1 cellular context compared by ENCODE assay signal in the genomic region with DNA sequence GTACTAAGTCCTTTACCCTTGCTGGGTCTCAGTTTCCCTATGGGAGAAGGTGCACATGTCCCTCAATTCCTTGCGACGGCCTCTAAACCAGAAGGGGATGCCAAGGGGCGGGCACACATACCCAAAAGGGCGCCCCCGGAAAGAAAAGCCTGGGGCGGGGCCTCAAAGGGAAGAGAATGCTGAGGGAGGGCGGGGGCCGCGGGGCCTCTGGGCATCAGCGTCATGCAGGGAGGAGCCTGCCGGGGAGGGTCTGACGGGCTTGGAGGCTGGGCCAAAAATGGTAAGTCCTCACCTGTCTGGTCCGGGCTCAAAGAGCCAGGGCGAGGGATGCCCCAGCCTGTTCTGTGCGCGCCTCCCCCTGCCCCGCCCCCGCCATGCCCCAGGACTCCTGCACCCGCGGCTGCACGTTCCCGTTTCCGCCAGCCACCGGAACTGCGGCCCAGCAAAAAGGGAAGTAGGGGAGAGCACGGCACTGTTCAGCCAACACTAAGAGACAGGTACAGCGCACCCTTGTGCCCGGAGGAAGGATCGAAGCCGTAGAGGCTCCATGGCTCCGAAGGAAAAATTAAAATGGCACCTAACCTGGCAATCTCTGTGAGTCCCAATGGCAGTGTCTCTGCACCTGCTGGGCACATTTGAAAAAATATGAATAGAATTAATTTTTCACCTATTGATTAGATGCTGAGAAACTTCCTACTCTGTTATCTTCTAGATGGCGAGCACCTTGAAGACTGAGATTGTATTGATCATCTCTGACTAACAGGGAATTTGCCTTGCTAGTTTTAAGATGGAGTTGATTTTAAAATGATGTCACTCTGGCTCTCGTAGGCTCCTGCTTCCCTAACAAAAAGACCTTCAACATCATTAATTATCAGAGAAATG.
TF ChIP-seq lines count a peak whose summit lies in the region.

DET1 (minus strand) TSS at position 434 of the 882 bp plus-strand sequence. CDS start 14,976 bp downstream, outside the sequence.

TF ChIP-seq in GM12878, 131 proteins besides CTCF, POLR2A, EP300 and RAD21 (continued from another document and continues in another):
- TF ChIP-seq DPF2 (IDR thresholded peaks at IDR 0.05) (no peak), HDGF (IDR thresholded peaks at IDR 0.05) (no peak), GATAD2B (conservative IDR thresholded peaks at IDR 0.05; ENCODE audit: low read depth) (0 out of 2 replicates have a peak, but pooled peaks have one; percentile 21), LARP7 (IDR thresholded peaks at IDR 0.05) (no peak), PAX5 (IDR thresholded peaks at IDR 0.05; ENCODE audit: borderline replicate concordance, low read depth, low read length) (peak; percentile 78; the same call in 1 of the 2 replicates), GABPA (IDR thresholded peaks at IDR 0.05; ENCODE audit: low read depth) (peak; percentile 95), MXI1 (IDR thresholded peaks at IDR 0.05; ENCODE audit: low read depth, low read length) (peak; percentile 80), SRF (IDR thresholded peaks at IDR 0.05; ENCODE audit: low read depth in 2 of 2, low read length in 2 of 2) (peak in 1 of 2 experiments; percentile 71; a peak in 2 of 4 replicates), FOS (IDR thresholded peaks at IDR 0.05; ENCODE audit: borderline replicate concordance, extremely low read depth, insufficient read length) (no peak), KDM1A (IDR thresholded peaks at IDR 0.05; ENCODE audit: borderline replicate concordance) (no peak), ATF2 (IDR thresholded peaks at IDR 0.05; ENCODE audit: low read length) (no peak), CEBPB (IDR thresholded peaks at IDR 0.05; ENCODE audit: borderline replicate concordance in 1 of 2, low read depth in 2 of 2, low read length in 2 of 2) (no peak), SMARCA5 (IDR thresholded peaks at IDR 0.05) (peak; percentile 87; the same call in 1 of the 2 replicates), ATF7 (IDR thresholded peaks at IDR 0.05; ENCODE audit: low read depth) (peak; percentile 34; the same call in 1 of the 2 replicates), HSF1 (IDR thresholded peaks at IDR 0.05; ENCODE audit: low read depth, low read length) (no peak), POLR2AphosphoS2 (IDR thresholded peaks at IDR 0.05; ENCODE audit: low read depth, low read length) (no peak), MAX (IDR thresholded peaks at IDR 0.05; ENCODE audit: low read depth, low read length) (0 out of 2 replicates have a peak, but pooled peaks have one; percentile 17), SIX5 (IDR thresholded peaks at IDR 0.05; ENCODE audit: low read depth, low read length, severe bottlenecking) (peak; percentile 36), IRF3 (IDR thresholded peaks at IDR 0.05) (no peak), ASH2L (IDR thresholded peaks at IDR 0.05; ENCODE audit: borderline replicate concordance, low read depth) (no peak), YY1 (IDR thresholded peaks at IDR 0.05; ENCODE audit: low read depth, low read length) (peak; percentile 95), ZNF217 (IDR thresholded peaks at IDR 0.05) (no peak), EGR1 (IDR thresholded peaks at IDR 0.05; ENCODE audit: borderline replicate concordance in 1 of 2, low read depth in 2 of 2, low read length in 2 of 2) (peak in 1 of 2 experiments; percentile 76; a peak in 2 of 3 replicates), E4F1 (IDR thresholded peaks at IDR 0.05; ENCODE audit: borderline replicate concordance, partially characterized antibody) (no peak), ZNF687 (IDR thresholded peaks at IDR 0.05) (peak; percentile 32)
- TF ChIP-seq, protein P1, sequence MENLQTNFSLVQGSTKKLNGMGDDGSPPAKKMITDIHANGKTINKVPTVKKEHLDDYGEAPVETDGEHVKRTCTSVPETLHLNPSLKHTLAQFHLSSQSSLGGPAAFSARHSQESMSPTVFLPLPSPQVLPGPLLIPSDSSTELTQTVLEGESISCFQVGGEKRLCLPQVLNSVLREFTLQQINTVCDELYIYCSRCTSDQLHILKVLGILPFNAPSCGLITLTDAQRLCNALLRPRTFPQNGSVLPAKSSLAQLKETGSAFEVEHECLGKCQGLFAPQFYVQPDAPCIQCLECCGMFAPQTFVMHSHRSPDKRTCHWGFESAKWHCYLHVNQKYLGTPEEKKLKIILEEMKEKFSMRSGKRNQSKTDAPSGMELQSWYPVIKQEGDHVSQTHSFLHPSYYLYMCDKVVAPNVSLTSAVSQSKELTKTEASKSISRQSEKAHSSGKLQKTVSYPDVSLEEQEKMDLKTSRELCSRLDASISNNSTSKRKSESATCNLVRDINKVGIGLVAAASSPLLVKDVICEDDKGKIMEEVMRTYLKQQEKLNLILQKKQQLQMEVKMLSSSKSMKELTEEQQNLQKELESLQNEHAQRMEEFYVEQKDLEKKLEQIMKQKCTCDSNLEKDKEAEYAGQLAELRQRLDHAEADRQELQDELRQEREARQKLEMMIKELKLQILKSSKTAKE (IDR thresholded peaks at IDR 0.05; ENCODE audit: low read depth, poor library complexity, severe bottlenecking) = peak; percentile 33
- TF ChIP-seq, protein P2, sequence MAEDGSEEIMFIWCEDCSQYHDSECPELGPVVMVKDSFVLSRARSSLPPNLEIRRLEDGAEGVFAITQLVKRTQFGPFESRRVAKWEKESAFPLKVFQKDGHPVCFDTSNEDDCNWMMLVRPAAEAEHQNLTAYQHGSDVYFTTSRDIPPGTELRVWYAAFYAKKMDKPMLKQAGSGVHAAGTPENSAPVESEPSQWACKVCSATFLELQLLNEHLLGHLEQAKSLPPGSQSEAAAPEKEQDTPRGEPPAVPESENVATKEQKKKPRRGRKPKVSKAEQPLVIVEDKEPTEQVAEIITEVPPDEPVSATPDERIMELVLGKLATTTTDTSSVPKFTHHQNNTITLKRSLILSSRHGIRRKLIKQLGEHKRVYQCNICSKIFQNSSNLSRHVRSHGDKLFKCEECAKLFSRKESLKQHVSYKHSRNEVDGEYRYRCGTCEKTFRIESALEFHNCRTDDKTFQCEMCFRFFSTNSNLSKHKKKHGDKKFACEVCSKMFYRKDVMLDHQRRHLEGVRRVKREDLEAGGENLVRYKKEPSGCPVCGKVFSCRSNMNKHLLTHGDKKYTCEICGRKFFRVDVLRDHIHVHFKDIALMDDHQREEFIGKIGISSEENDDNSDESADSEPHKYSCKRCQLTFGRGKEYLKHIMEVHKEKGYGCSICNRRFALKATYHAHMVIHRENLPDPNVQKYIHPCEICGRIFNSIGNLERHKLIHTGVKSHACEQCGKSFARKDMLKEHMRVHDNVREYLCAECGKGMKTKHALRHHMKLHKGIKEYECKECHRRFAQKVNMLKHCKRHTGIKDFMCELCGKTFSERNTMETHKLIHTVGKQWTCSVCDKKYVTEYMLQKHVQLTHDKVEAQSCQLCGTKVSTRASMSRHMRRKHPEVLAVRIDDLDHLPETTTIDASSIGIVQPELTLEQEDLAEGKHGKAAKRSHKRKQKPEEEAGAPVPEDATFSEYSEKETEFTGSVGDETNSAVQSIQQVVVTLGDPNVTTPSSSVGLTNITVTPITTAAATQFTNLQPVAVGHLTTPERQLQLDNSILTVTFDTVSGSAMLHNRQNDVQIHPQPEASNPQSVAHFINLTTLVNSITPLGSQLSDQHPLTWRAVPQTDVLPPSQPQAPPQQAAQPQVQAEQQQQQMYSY (CRISPR knock-in tag; IDR thresholded peaks at IDR 0.05) = no peak
- TF ChIP-seq, protein P3, sequence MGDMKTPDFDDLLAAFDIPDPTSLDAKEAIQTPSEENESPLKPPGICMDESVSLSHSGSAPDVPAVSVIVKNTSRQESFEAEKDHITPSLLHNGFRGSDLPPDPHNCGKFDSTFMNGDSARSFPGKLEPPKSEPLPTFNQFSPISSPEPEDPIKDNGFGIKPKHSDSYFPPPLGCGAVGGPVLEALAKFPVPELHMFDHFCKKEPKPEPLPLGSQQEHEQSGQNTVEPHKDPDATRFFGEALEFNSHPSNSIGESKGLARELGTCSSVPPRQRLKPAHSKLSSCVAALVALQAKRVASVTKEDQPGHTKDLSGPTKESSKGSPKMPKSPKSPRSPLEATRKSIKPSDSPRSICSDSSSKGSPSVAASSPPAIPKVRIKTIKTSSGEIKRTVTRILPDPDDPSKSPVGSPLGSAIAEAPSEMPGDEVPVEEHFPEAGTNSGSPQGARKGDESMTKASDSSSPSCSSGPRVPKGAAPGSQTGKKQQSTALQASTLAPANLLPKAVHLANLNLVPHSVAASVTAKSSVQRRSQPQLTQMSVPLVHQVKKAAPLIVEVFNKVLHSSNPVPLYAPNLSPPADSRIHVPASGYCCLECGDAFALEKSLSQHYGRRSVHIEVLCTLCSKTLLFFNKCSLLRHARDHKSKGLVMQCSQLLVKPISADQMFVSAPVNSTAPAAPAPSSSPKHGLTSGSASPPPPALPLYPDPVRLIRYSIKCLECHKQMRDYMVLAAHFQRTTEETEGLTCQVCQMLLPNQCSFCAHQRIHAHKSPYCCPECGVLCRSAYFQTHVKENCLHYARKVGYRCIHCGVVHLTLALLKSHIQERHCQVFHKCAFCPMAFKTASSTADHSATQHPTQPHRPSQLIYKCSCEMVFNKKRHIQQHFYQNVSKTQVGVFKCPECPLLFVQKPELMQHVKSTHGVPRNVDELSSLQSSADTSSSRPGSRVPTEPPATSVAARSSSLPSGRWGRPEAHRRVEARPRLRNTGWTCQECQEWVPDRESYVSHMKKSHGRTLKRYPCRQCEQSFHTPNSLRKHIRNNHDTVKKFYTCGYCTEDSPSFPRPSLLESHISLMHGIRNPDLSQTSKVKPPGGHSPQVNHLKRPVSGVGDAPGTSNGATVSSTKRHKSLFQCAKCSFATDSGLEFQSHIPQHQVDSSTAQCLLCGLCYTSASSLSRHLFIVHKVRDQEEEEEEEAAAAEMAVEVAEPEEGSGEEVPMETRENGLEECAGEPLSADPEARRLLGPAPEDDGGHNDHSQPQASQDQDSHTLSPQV (IDR thresholded peaks at IDR 0.05) = no peak
